ENCODE assay signal across 29 cellular contexts in the genomic region with DNA sequence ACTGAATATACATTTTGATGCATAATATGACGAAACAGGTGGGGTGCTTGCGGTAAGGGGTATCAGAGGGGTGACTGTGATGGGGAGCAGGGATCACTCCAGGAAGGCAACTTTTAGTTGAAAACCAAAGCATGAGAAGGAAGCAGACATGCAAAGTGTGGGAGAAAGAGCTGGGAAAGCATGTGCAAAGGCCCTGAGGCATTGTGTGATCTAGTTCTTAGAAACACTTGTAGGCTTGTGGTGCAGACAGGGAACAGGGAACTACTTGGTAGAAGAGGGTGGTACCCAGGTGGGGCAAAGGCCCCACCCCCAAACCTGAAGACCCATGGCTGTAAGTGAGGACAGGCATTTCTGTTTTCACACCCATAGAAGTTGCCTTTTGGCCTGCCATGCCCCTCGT.
"Had no signal": no experiment of that assay in that cellular context is flagged by ENCODE, and none has a peak within 500 bp of the region (broad histone marks: within the 10 kb centered on the region; RNA-seq: fewer than 3 reads in every experiment).

No MANE protein-coding gene starts in this region.

- H3K27ac ChIP-seq: ovary, parathyroid adenoma, psoas muscle, right lobe of liver, sigmoid colon, stomach, thoracic aorta, thyroid gland, tibial nerve, upper lobe of left lung, vagina had no signal

- H3K4me3 Mint-ChIP-seq: naive thymus-derived CD8-positive, alpha-beta T cell; natural killer cell treated with Interleukin-12 subunit alpha and Interleukin-12 subunit beta and Interleukin-15 and Interleukin-18, amount 100 ng/mL, for 72 hours; nephron progenitor cell; neural crest cell; stimulated activated effector memory CD8-positive, alpha-beta T cell treated with anti-CD3 and anti-CD28 coated beads, Interleukin-12 subunit alpha, Interleukin-12 subunit beta, amount 100 ng/mL, for 72 hours; stimulated activated naive B cell treated with anti-CD40 and anti-IgM and Interleukin-4, amounts not matched to agents 10 μg/mL and 1 μg/mL and 100 μg/mL, for 72 hours; stimulated activated naive CD8-positive, alpha-beta T cell treated with anti-CD3 and anti-CD28 coated beads, Interleukin-15, Interleukin-2, amounts not matched to agents 100 ng/mL and 50 ng/mL, for 24 hours had no signal

- H3K36me3 ChIP-seq: ovary, right lobe of liver, sigmoid colon, stomach, thoracic aorta, thyroid gland, tibial nerve, upper lobe of left lung, vagina had no signal

- H3K4me1 Mint-ChIP-seq: stimulated activated effector memory CD8-positive, alpha-beta T cell treated with anti-CD3 and anti-CD28 coated beads, Interleukin-12 subunit alpha, Interleukin-12 subunit beta, amount 100 ng/mL, for 72 hours; stimulated activated naive B cell treated with anti-CD40 and anti-IgM and Interleukin-4, amounts not matched to agents 10 μg/mL and 1 μg/mL and 100 μg/mL, for 72 hours had no signal

- H3K4me3 ChIP-seq: ovary, psoas muscle, right lobe of liver, sigmoid colon, stomach, thoracic aorta, thyroid gland, tibial nerve, upper lobe of left lung, vagina had no signal

- ATAC-seq: naive thymus-derived CD8-positive, alpha-beta T cell; natural killer cell treated with Interleukin-12 subunit alpha and Interleukin-12 subunit beta and Interleukin-15 and Interleukin-18, amount 100 ng/mL, for 72 hours; psoas muscle; right cardiac atrium; right lobe of liver; stimulated activated effector memory CD8-positive, alpha-beta T cell treated with anti-CD3 and anti-CD28 coated beads, Interleukin-12 subunit alpha, Interleukin-12 subunit beta, amount 100 ng/mL, for 72 hours; stimulated activated naive B cell treated with anti-CD40 and anti-IgM and Interleukin-4, amounts not matched to agents 10 μg/mL and 1 μg/mL and 100 μg/mL, for 72 hours had no signal

- H3K9ac ChIP-seq: parathyroid adenoma had no signal

- H3K27me3 ChIP-seq: ovary, right lobe of liver, sigmoid colon, thyroid gland, tibial nerve, upper lobe of left lung, vagina had no signal

- H3K27me3 Mint-ChIP-seq: natural killer cell treated with Interleukin-12 subunit alpha and Interleukin-12 subunit beta and Interleukin-15 and Interleukin-18, amount 100 ng/mL, for 72 hours; stimulated activated naive B cell treated with anti-CD40 and anti-IgM and Interleukin-4, amounts not matched to agents 10 μg/mL and 1 μg/mL and 100 μg/mL, for 72 hours; stimulated activated naive CD8-positive, alpha-beta T cell treated with anti-CD3 and anti-CD28 coated beads, Interleukin-15, Interleukin-2, amounts not matched to agents 100 ng/mL and 50 ng/mL, for 24 hours had no signal

- FAIRE-seq: small intestine, urothelium cell line had no signal

- H3K9me3 Mint-ChIP-seq: nephron progenitor cell had no signal

- H3K79me2 ChIP-seq: parathyroid adenoma had no signal

- H2AFZ ChIP-seq: parathyroid adenoma had no signal

- DNase-seq: naive thymus-derived CD8-positive, alpha-beta T cell; nephron progenitor cell; occipital lobe; ovary; psoas muscle; right cardiac atrium; right lobe of liver; sigmoid colon; small intestine; stimulated activated CD4-positive, alpha-beta T cell treated with anti-CD3 and anti-CD28 coated beads, Interleukin-15, amount 100 ng/mL, for 24 hours; stimulated activated CD4-positive, alpha-beta T cell treated with anti-CD3 and anti-CD28 coated beads, Interleukin-2, amount 100 ng/mL, for 24 hours; stimulated activated CD4-positive, alpha-beta T cell treated with anti-CD3 and anti-CD28 coated beads, Interleukin-2, amount 100 ng/mL, for 48 hours; stimulated activated CD4-positive, alpha-beta T cell treated with anti-CD3 and anti-CD28 coated beads, Interleukin-4, amount 100 ng/mL, for 24 hours; stimulated activated naive B cell treated with anti-CD40 and anti-IgM and Interleukin-4, amounts not matched to agents 10 μg/mL and 1 μg/mL and 100 μg/mL, for 72 hours; stimulated activated naive CD4-positive, alpha-beta T cell treated with Interleukin-2 at 50 U/mL for 16 hours; stomach; thyroid gland; trophoblast cell; upper lobe of left lung had no signal

- H3K36me3 Mint-ChIP-seq: naive thymus-derived CD8-positive, alpha-beta T cell; stimulated activated effector memory CD8-positive, alpha-beta T cell treated with anti-CD3 and anti-CD28 coated beads, Interleukin-12 subunit alpha, Interleukin-12 subunit beta, amount 100 ng/mL, for 72 hours; stimulated activated naive B cell treated with anti-CD40 and anti-IgM and Interleukin-4, amounts not matched to agents 10 μg/mL and 1 μg/mL and 100 μg/mL, for 72 hours had no signal

- H3K27ac Mint-ChIP-seq: natural killer cell treated with Interleukin-12 subunit alpha and Interleukin-12 subunit beta and Interleukin-15 and Interleukin-18, amount 100 ng/mL, for 72 hours; nephron progenitor cell; progenitor cell of endocrine pancreas; stimulated activated effector memory CD8-positive, alpha-beta T cell treated with anti-CD3 and anti-CD28 coated beads, Interleukin-12 subunit alpha, Interleukin-12 subunit beta, amount 100 ng/mL, for 72 hours; stimulated activated naive B cell treated with anti-CD40 and anti-IgM and Interleukin-4, amounts not matched to agents 10 μg/mL and 1 μg/mL and 100 μg/mL, for 72 hours; stimulated activated naive CD8-positive, alpha-beta T cell treated with anti-CD3 and anti-CD28 coated beads, Interleukin-15, Interleukin-2, amounts not matched to agents 100 ng/mL and 50 ng/mL, for 24 hours had no signal

- H3K4me1 ChIP-seq: parathyroid adenoma, psoas muscle, right lobe of liver, sigmoid colon, stomach, thyroid gland, tibial nerve, upper lobe of left lung, vagina had no signal

- H3K9me3 ChIP-seq: psoas muscle, right lobe of liver, sigmoid colon, thoracic aorta, thyroid gland, upper lobe of left lung, vagina had no signal
